11 cellular contexts compared by ENCODE assay signal in genomic region chr1:41626146-41626545, GRCh38.
DNase-seq lines count a peak whose midpoint lies in the region; ATAC-seq and TF ChIP-seq lines count a peak whose summit lies in the region.
"Had no signal": no experiment of that assay in that cellular context is flagged by ENCODE, and none has a peak within 500 bp of the region (broad histone marks: within the 10 kb centered on the region; RNA-seq: fewer than 3 reads in every experiment).

No MANE protein-coding gene starts in this region.

- H3K9me3 ChIP-seq in right cardiac atrium (ENCODE audit: control insufficient read depth, low read length): no peaks in the 10 kb centered on the region

- peaks cover 32 to 47% of the 10 kb centered on the region in 2 donors for H3K4me1 Mint-ChIP-seq in natural killer cell treated with Interleukin-12 subunit alpha and Interleukin-12 subunit beta and Interleukin-15 and Interleukin-18, amount 100 ng/mL, for 72 hours (ENCODE audit: low read depth in 2 of 2)
- H3K4me1 Mint-ChIP-seq in natural killer cell: peaks cover 41 to 58% of the 10 kb centered on the region in 2 donors

- intact Hi-C loops in natural killer cell (cut with micrococcal nuclease): no loop called here
- intact Hi-C loops in right cardiac atrium (cut with DNase I): no loop called here
- intact Hi-C loops in posterior vena cava (cut with DNase I): no loop called here

- no peak for ATAC-seq in natural killer cell treated with Interleukin-12 subunit alpha and Interleukin-12 subunit beta and Interleukin-15 and Interleukin-18, amount 100 ng/mL, for 72 hours
- ATAC-seq in natural killer cell (no peak), right cardiac atrium (peak; percentile 35 to 55), GM18867 (IDR thresholded peaks at IDR 0.05; ENCODE audit: unreplicated experiment) (no peak)

- H3K27ac Mint-ChIP-seq in natural killer cell treated with Interleukin-12 subunit alpha and Interleukin-12 subunit beta and Interleukin-15 and Interleukin-18, amount 100 ng/mL, for 72 hours: no peak overlapping the region
- no peak overlapping the region for H3K27ac Mint-ChIP-seq in natural killer cell

- H3K9me3 Mint-ChIP-seq in natural killer cell treated with Interleukin-12 subunit alpha and Interleukin-12 subunit beta and Interleukin-15 and Interleukin-18, amount 100 ng/mL, for 72 hours: no peaks in the 10 kb centered on the region
- no peaks in the 10 kb centered on the region for H3K9me3 Mint-ChIP-seq in natural killer cell

- 55% methylated on average over 10 of the region's 10 CpGs for WGBS in right cardiac atrium

- no peaks in the 10 kb centered on the region for H3K27me3 Mint-ChIP-seq in natural killer cell treated with Interleukin-12 subunit alpha and Interleukin-12 subunit beta and Interleukin-15 and Interleukin-18, amount 100 ng/mL, for 72 hours
- no peaks in the 10 kb centered on the region for H3K27me3 Mint-ChIP-seq in natural killer cell (ENCODE audit: low read depth in 2 of 2)

- no peaks in the 10 kb centered on the region for H3K27me3 ChIP-seq in right cardiac atrium (ENCODE audit: control insufficient read depth, insufficient read depth)

- peak; percentile 49 for DNase-seq in natural killer cell treated with Interleukin-12 subunit alpha and Interleukin-12 subunit beta and Interleukin-15 and Interleukin-18, amount 100 ng/mL, for 72 hours (ENCODE audit: low spot score)
- DNase-seq in natural killer cell: no peak
- DNase-seq in T1000 (lab: John Stamatoyannopoulos, UW): peak; percentile 26
- no peak for DNase-seq in right cardiac atrium
- DNase-seq in ureter (ENCODE audit: low spot score): peak; percentile 39
- no peak for DNase-seq in posterior vena cava (ENCODE audit: low spot score)
- DNase-seq in midbrain (lab: John Stamatoyannopoulos, UW): no peak
- DNase-seq: effector CD4-positive, alpha-beta T cell; T-helper 2 cell had no signal

- H3K4me3 ChIP-seq in right cardiac atrium (ENCODE audit: low read length): no peak overlapping the region

- no peaks in the 10 kb centered on the region for H3K36me3 Mint-ChIP-seq in natural killer cell treated with Interleukin-12 subunit alpha and Interleukin-12 subunit beta and Interleukin-15 and Interleukin-18, amount 100 ng/mL, for 72 hours
- H3K36me3 Mint-ChIP-seq in natural killer cell: no peaks in the 10 kb centered on the region

- H3K4me3 Mint-ChIP-seq in natural killer cell treated with Interleukin-12 subunit alpha and Interleukin-12 subunit beta and Interleukin-15 and Interleukin-18, amount 100 ng/mL, for 72 hours: no peak overlapping the region
- H3K4me3 Mint-ChIP-seq in natural killer cell: no peak overlapping the region

- H3K4me1 ChIP-seq in right cardiac atrium (ENCODE audit: control insufficient read depth, insufficient read depth, low read length): peaks cover 3% of the 10 kb centered on the region
- H3K4me1 ChIP-seq: parathyroid adenoma had no signal

- TF ChIP-seq CTCF in natural killer cell (IDR thresholded peaks at IDR 0.05): no peak

- no peak overlapping the region for H3K27ac ChIP-seq in right cardiac atrium (ENCODE audit: low read length)
- H3K27ac ChIP-seq: parathyroid adenoma had no signal

Comparison
In these comparisons a context has a peak if more than half of its experiments do, and no peak if none do; other contexts are left out.
1. DNase-seq: peak in natural killer cell treated with Interleukin-12 subunit alpha and Interleukin-12 subunit beta and Interleukin-15 and Interleukin-18, amount 100 ng/mL, for 72 hours (single experiment), T1000 (single experiment) and ureter (single experiment); none in natural killer cell (single experiment), right cardiac atrium (0 of 3), posterior vena cava (single experiment) and midbrain (single experiment).
2. ATAC-seq: peak in right cardiac atrium (2 of 2); none in natural killer cell treated with Interleukin-12 subunit alpha and Interleukin-12 subunit beta and Interleukin-15 and Interleukin-18, amount 100 ng/mL, for 72 hours (0 of 2), natural killer cell (0 of 3) and GM18867 (single experiment).